Comparison of ENCODE assay signal across 8 cellular contexts in genomic region chr21:31730687-31731111, GRCh38. TPM values are rescaled to one million over a fixed set of nuclear protein-coding genes. Genes with fewer than 3 reads are reported as not detected.
DNase-seq lines count a peak whose midpoint lies in the region; ATAC-seq, FAIRE-seq and TF ChIP-seq lines count a peak whose summit lies in the region.

No MANE protein-coding gene starts in this region.

- 0 to 1% (median 1%) methylated on average over 17 of the region's 17 CpGs for WGBS in adipose tissue, 3 donors
- 0 to 1% (median 0%) methylated on average over 17 of the region's 17 CpGs for WGBS in small intestine, 3 donors

- H3K36me3 Mint-ChIP-seq in activated T-cell treated with anti-CD3 and anti-CD28 coated beads, Interleukin-2, amount 50 U/mL, for 4 hours (ENCODE audit: insufficient read depth): peaks cover 2% of the 10 kb centered on the region

- H3K79me2 ChIP-seq in DOHH2 (ENCODE audit: control insufficient read depth, low read length) (peaks cover 90% of the 10 kb centered on the region), KMS-11 (ENCODE audit: insufficient read depth, low read depth) (peaks cover 60% of the 10 kb centered on the region)

- peak overlapping the region; percentile 80 for H3K27ac ChIP-seq in DOHH2 (ENCODE audit: low read depth, low read length)
- peak overlapping the region; percentile 85 for H3K27ac ChIP-seq in KMS-11
- H3K27ac ChIP-seq in adipose tissue (ENCODE audit: low read depth, low read length): peak overlapping the region; percentile 53
- H3K27ac ChIP-seq in small intestine (ENCODE audit: low read depth in 1 of 2, low read length in 1 of 2): peak overlapping the region; percentile 92 to 97

- no peak overlapping the region for H3K4me3 Mint-ChIP-seq in activated T-cell treated with anti-CD3 and anti-CD28 coated beads, Interleukin-2, amount 50 U/mL, for 4 hours

- DNase-seq in small intestine: no peak
- no peak for DNase-seq in dedifferentiated amniotic fluid mesenchymal stem cell (ENCODE audit: extremely low spot score)
- DNase-seq in activated T-cell treated with anti-CD3 and anti-CD28 coated beads, Interleukin-2, amount 50 U/mL, for 4 hours: no peak

- TF ChIP-seq CTCF in DOHH2 (IDR thresholded peaks at IDR 0.05; ENCODE audit: low read depth, low read length, poor library complexity, severe bottlenecking) (no peak), KMS-11 (conservative IDR thresholded peaks at IDR 0.05; ENCODE audit: low read depth, low read length) (no peak)

- H3K4me3 ChIP-seq in DOHH2 (ENCODE audit: low read length) (peak overlapping the region; percentile 81), KMS-11 (IDR thresholded peaks at IDR 0.05; ENCODE audit: insufficient read depth, low read depth, low read length) (no peak overlapping the region), iPS-18c (ENCODE audit: insufficient read depth, low read depth, low read length) (peak overlapping the region; percentile 96), small intestine (ENCODE audit: low read depth in 1 of 2, low read length in 2 of 2) (peak overlapping the region; percentile 98 to 99)

- H3F3A ChIP-seq in DOHH2 (ENCODE audit: control insufficient read depth, insufficient read depth): peaks cover 18% of the 10 kb centered on the region

- peaks cover 11% of the 10 kb centered on the region for H3K4me1 Mint-ChIP-seq in activated T-cell treated with anti-CD3 and anti-CD28 coated beads, Interleukin-2, amount 50 U/mL, for 4 hours (ENCODE audit: low read depth)

- H3K36me3 ChIP-seq in DOHH2 (ENCODE audit: control insufficient read depth, low read length) (peaks cover 56% of the 10 kb centered on the region), KMS-11 (ENCODE audit: insufficient read depth) (no peaks in the 10 kb centered on the region), small intestine (ENCODE audit: control insufficient read depth in 2 of 2, insufficient read depth in 2 of 2, low read length in 2 of 2) (no peaks in the 10 kb centered on the region)

- no peaks in the 10 kb centered on the region for H3K9me3 ChIP-seq in DOHH2 (ENCODE audit: control insufficient read depth, insufficient read depth, low read length)
- H3K9me3 ChIP-seq in iPS-18c (ENCODE audit: control insufficient read depth, insufficient read depth, low read length): no peaks in the 10 kb centered on the region
- H3K9me3 ChIP-seq in small intestine (ENCODE audit: control insufficient read depth, low read depth): no peaks in the 10 kb centered on the region

- H3K4me2 ChIP-seq in DOHH2 (ENCODE audit: low read length) (peak overlapping the region; percentile 79), KMS-11 (peak overlapping the region; percentile 79)

- no peaks in the 10 kb centered on the region for H3K27me3 ChIP-seq in DOHH2 (ENCODE audit: control insufficient read depth, low read length)
- H3K27me3 ChIP-seq in KMS-11 (ENCODE audit: insufficient read depth, low read depth): no peaks in the 10 kb centered on the region
- no peaks in the 10 kb centered on the region for H3K27me3 ChIP-seq in small intestine (ENCODE audit: control insufficient read depth in 2 of 2, insufficient read depth in 2 of 2, low read length in 2 of 2)

- peaks cover 70% of the 10 kb centered on the region for H3K4me1 ChIP-seq in DOHH2 (ENCODE audit: control insufficient read depth, low read length)
- H3K4me1 ChIP-seq in KMS-11 (ENCODE audit: low read depth, poor library complexity, severe bottlenecking): peaks cover 51% of the 10 kb centered on the region
- H3K4me1 ChIP-seq in small intestine (ENCODE audit: control insufficient read depth in 2 of 2, insufficient read depth in 1 of 2, low read depth in 1 of 2, low read length in 1 of 2): peaks cover 14 to 18% of the 10 kb centered on the region in 2 donors

- no peaks in the 10 kb centered on the region for H3K9me3 Mint-ChIP-seq in activated T-cell treated with anti-CD3 and anti-CD28 coated beads, Interleukin-2, amount 50 U/mL, for 4 hours

- H3K9me2 ChIP-seq in DOHH2 (replicated peaks; ENCODE audit: control insufficient read depth, low read length): no peaks in the 10 kb centered on the region

- ATAC-seq in GM18502 (IDR thresholded peaks at IDR 0.05; ENCODE audit: poor library complexity, unreplicated experiment): no peak
- ATAC-seq in activated T-cell treated with anti-CD3 and anti-CD28 coated beads, Interleukin-2, amount 50 U/mL, for 4 hours: no peak

- no peaks in the 10 kb centered on the region for H3K27me3 Mint-ChIP-seq in activated T-cell treated with anti-CD3 and anti-CD28 coated beads, Interleukin-2, amount 50 U/mL, for 4 hours (ENCODE audit: low read depth)

- H4K20me1 ChIP-seq in DOHH2 (ENCODE audit: control insufficient read depth, insufficient read depth, low read depth, low read length) (peaks cover 43% of the 10 kb centered on the region), KMS-11 (ENCODE audit: insufficient read depth) (peaks cover 47% of the 10 kb centered on the region)

- no peak overlapping the region for H2AFZ ChIP-seq in KMS-11 (ENCODE audit: low read depth)

- FAIRE-seq in small intestine (lab: Jason Lieb, UNC): no peak

- H3K9ac ChIP-seq in KMS-11: peak overlapping the region; percentile 87

RNA-seq across cellular contexts. Expression of gene SCAF4, which starts 1.2 kb away (rescaled TPM):
- polyA plus RNA-seq in adipose tissue (10 to 100 TPM in 2 of 3 donors, 1 to 10 TPM in 1; 6.0 to 15.6 (median 10.9) TPM), small intestine (10 to 100 TPM in 2 of 3 donors, 1 to 10 TPM in 1; 10.0 to 13.9 (median 10.7) TPM)
- total RNA-seq in activated T-cell treated with anti-CD3 and anti-CD28 coated beads, Interleukin-2, amount 50 U/mL, for 4 hours: 10 to 100 TPM; 56.9 to 60.1 (median 59.7) TPM
